Comparison of ENCODE assay signal across 13 cellular contexts in genomic region chr2:41741951-41742563, GRCh38.
DNase-seq lines count a peak whose midpoint lies in the region; ATAC-seq and TF ChIP-seq lines count a peak whose summit lies in the region.
"Had no signal": no experiment of that assay in that cellular context is flagged by ENCODE, and none has a peak within 500 bp of the region (broad histone marks: within the 10 kb centered on the region; RNA-seq: fewer than 3 reads in every experiment).

No MANE protein-coding gene starts in this region.

- no peaks in the 10 kb centered on the region for H4K20me1 ChIP-seq in H9 (ENCODE audit: control insufficient read depth, insufficient read depth, insufficient read length)

- TF ChIP-seq POLR2A in right lobe of liver (IDR thresholded peaks at IDR 0.05): no peak

- H3K4me3 Mint-ChIP-seq in H9: no peak overlapping the region

- no peak overlapping the region for H2AFZ ChIP-seq in H9 (ENCODE audit: low read length)
- H2AFZ ChIP-seq: GM23248 had no signal

- ATAC-seq in GM18907 (IDR thresholded peaks at IDR 0.05; ENCODE audit: unreplicated experiment) (peak; percentile 100), GM21619 (IDR thresholded peaks at IDR 0.05; ENCODE audit: unreplicated experiment) (peak; percentile 98), HG03175 (IDR thresholded peaks at IDR 0.05; ENCODE audit: unreplicated experiment) (peak; percentile 100), right lobe of liver (peak; percentile 42 to 93 (median 76))
- ATAC-seq: left lung had no signal

- H3K79me2 ChIP-seq in H9 (ENCODE audit: insufficient read depth, low read length): no peaks in the 10 kb centered on the region

- no peak overlapping the region for H3K4me2 ChIP-seq in H9 (ENCODE audit: insufficient read depth, insufficient read length, low read length)

- WGBS in right lobe of liver (ENCODE audit: insufficient coverage, low coverage, low lambda C conversion rate, missing lambda C conversion rate): 38% methylated on average over 1 of the region's 1 CpG
- WGBS in H9 (ENCODE audit: extremely low coverage, insufficient read length, low lambda C conversion rate): no CpG with 5 or more reads among the region's 1 CpG

- H3K23ac ChIP-seq in H9 (ENCODE audit: insufficient read length, low read depth, low read length): no peak overlapping the region

- H2BK15ac ChIP-seq in H9 (ENCODE audit: low read depth, low read length): no peak overlapping the region

- no peak overlapping the region for H2BK20ac ChIP-seq in H9 (ENCODE audit: low read depth, low read length, poor library complexity, severe bottlenecking)

- H3K27ac ChIP-seq in right lobe of liver: peak overlapping the region in 1 of 3 donors; percentile 2
- H3K27ac ChIP-seq in H9 (ENCODE audit: insufficient read length, low read depth, low read length): no peak overlapping the region
- H3K27ac ChIP-seq: coronary artery, GM23248, left lung, VCaP had no signal

- H3K79me1 ChIP-seq in H9 (ENCODE audit: insufficient read depth, low read depth, low read length, poor library complexity, severe bottlenecking): no peaks in the 10 kb centered on the region

- H3K4me3 ChIP-seq in right lobe of liver: no peak overlapping the region
- H3K4me3 ChIP-seq: coronary artery, GM23248, left lung had no signal

- no peak overlapping the region for H3K4ac ChIP-seq in H9 (ENCODE audit: low read depth, low read length)

- intact Hi-C loops in right lobe of liver (cut with DNase I) (no loop called here), cardiac septum (cut with DNase I) (no loop called here)

- H3K9me3 Mint-ChIP-seq in H9: peaks cover 9 to 10% of the 10 kb centered on the region in 2 experiments; a peak in 3 of 5 replicates

- no peak overlapping the region for H3K56ac ChIP-seq in H9 (ENCODE audit: insufficient read length, low read depth, low read length)

- H3K27ac Mint-ChIP-seq in H9: no peak overlapping the region
- H3K27ac Mint-ChIP-seq: progenitor cell of endocrine pancreas had no signal

- H3K36me3 Mint-ChIP-seq in H9 (ENCODE audit: insufficient read depth in 1 of 3, low read depth in 3 of 3): no peaks in the 10 kb centered on the region

- H3K27me3 ChIP-seq in right lobe of liver: no peaks in the 10 kb centered on the region
- no peaks in the 10 kb centered on the region for H3K27me3 ChIP-seq in H9 (ENCODE audit: insufficient read depth, low read length)
- H3K27me3 ChIP-seq: left lung had no signal

- H3K4me1 Mint-ChIP-seq in H9: no peaks in the 10 kb centered on the region

- no peak overlapping the region for H3K9ac ChIP-seq in H9 (ENCODE audit: extremely low read depth, insufficient read length, low read length)
- H3K9ac ChIP-seq: GM23248 had no signal

- no peak overlapping the region for H2BK12ac ChIP-seq in H9 (ENCODE audit: insufficient read length, low read depth, low read length)

- no peak overlapping the region for H4K5ac ChIP-seq in H9 (ENCODE audit: insufficient read length, low read depth, low read length)

- H3K36me3 ChIP-seq in right lobe of liver: no peaks in the 10 kb centered on the region
- H3K36me3 ChIP-seq: left lung had no signal

- peaks cover 0 to 13% (median 0%) of the 10 kb centered on the region in 4 donors for H3K4me1 ChIP-seq in right lobe of liver
- no peaks in the 10 kb centered on the region for H3K4me1 ChIP-seq in H9 (ENCODE audit: insufficient read depth, low read length)
- H3K4me1 ChIP-seq: left lung had no signal

- no peak overlapping the region for H3K18ac ChIP-seq in H9 (ENCODE audit: insufficient read length, low read depth, low read length)

- H2BK5ac ChIP-seq in H9 (ENCODE audit: insufficient read length, low read length): no peak overlapping the region

- H3T11ph ChIP-seq in H9 (ENCODE audit: low read length): no peak overlapping the region

- TF ChIP-seq CTCF in right lobe of liver (IDR thresholded peaks at IDR 0.05): no peak
- no peak for TF ChIP-seq CTCF in H9 (conservative IDR thresholded peaks at IDR 0.05)

- H3K9me3 ChIP-seq in right lobe of liver (no peaks in the 10 kb centered on the region), H9 (ENCODE audit: control insufficient read depth, low read depth, low read length) (no peaks in the 10 kb centered on the region)

- H4K91ac ChIP-seq in H9 (ENCODE audit: insufficient read length, low read depth, low read length): no peak overlapping the region

- no peak overlapping the region for H2BK120ac ChIP-seq in H9 (ENCODE audit: low read depth, low read length, poor library complexity, severe bottlenecking)

- DNase-seq in right lobe of liver (no peak), H9 (no peak), NCI-H774 (lab: John Stamatoyannopoulos, UW) (no peak), MV-4-11 (lab: John Stamatoyannopoulos, UW) (no peak), cardiac septum (ENCODE audit: low spot score) (no peak)
- DNase-seq: GM23248, left lung had no signal

- no peak overlapping the region for H2AK5ac ChIP-seq in H9 (ENCODE audit: insufficient read length, low read length)

- no peaks in the 10 kb centered on the region for H3K23me2 ChIP-seq in H9 (ENCODE audit: insufficient read length, low read depth, low read length, poor library complexity, severe bottlenecking)

- H3K14ac ChIP-seq in H9 (ENCODE audit: insufficient read depth, low read length): no peak overlapping the region

- no peak overlapping the region for H4K8ac ChIP-seq in H9 (replicated peaks; ENCODE audit: insufficient read length, low read depth, low read length)

- no peaks in the 10 kb centered on the region for H3K27me3 Mint-ChIP-seq in H9 (ENCODE audit: low read depth)
- H3K27me3 Mint-ChIP-seq: progenitor cell of endocrine pancreas had no signal
